ENCODE assay signal across 2 cellular contexts in the genomic region with DNA sequence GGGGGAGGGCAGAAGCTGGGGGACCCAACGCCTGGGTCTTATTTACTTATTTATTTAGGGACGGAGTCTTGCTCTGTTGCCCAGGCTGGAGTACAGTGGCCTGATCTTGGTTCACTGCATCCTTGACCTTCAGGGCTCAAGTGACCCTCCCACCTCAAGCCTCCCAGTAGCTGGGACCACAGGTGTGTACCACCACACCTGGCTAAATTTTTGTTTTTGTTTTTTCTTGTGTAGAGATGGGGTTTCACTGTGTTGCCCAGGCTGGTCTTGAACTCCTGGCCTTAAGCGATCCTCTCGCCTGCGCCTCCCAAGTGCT.
TF ChIP-seq lines count a peak whose summit lies in the region.

No MANE protein-coding gene starts in this region.

TF ChIP-seq in HepG2, 621 proteins besides CTCF, POLR2A, EP300 and RAD21:
- TF ChIP-seq, protein P1, sequence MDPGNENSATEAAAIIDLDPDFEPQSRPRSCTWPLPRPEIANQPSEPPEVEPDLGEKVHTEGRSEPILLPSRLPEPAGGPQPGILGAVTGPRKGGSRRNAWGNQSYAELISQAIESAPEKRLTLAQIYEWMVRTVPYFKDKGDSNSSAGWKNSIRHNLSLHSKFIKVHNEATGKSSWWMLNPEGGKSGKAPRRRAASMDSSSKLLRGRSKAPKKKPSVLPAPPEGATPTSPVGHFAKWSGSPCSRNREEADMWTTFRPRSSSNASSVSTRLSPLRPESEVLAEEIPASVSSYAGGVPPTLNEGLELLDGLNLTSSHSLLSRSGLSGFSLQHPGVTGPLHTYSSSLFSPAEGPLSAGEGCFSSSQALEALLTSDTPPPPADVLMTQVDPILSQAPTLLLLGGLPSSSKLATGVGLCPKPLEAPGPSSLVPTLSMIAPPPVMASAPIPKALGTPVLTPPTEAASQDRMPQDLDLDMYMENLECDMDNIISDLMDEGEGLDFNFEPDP (CRISPR knock-in tag; conservative IDR thresholded peaks at IDR 0.05), result 0 out of 2 replicates have a peak, but pooled peaks have one; percentile 71
- TF ChIP-seq, protein P2, sequence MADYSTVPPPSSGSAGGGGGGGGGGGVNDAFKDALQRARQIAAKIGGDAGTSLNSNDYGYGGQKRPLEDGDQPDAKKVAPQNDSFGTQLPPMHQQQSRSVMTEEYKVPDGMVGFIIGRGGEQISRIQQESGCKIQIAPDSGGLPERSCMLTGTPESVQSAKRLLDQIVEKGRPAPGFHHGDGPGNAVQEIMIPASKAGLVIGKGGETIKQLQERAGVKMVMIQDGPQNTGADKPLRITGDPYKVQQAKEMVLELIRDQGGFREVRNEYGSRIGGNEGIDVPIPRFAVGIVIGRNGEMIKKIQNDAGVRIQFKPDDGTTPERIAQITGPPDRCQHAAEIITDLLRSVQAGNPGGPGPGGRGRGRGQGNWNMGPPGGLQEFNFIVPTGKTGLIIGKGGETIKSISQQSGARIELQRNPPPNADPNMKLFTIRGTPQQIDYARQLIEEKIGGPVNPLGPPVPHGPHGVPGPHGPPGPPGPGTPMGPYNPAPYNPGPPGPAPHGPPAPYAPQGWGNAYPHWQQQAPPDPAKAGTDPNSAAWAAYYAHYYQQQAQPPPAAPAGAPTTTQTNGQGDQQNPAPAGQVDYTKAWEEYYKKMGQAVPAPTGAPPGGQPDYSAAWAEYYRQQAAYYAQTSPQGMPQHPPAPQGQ (CRISPR knock-in tag; IDR thresholded peaks at IDR 0.05; ENCODE audit: borderline replicate concordance), result no peak
- TF ChIP-seq ZNF121 (CRISPR knock-in tag; IDR thresholded peaks at IDR 0.05), result peak; percentile 94

TF ChIP-seq in HEK293, 187 proteins besides CTCF, POLR2A, EP300 and RAD21:
- TF ChIP-seq ZNF121 (tag by site-specific recombination; IDR thresholded peaks at IDR 0.05) (peak; percentile 34; the same call in 1 of the 2 replicates), ZNF777 (tag by site-specific recombination; IDR thresholded peaks at IDR 0.05; ENCODE audit: borderline replicate concordance) (no peak), ZNF560 (tag by site-specific recombination; IDR thresholded peaks at IDR 0.05; ENCODE audit: borderline replicate concordance) (no peak)
